ENCODE assay signal across 29 cellular contexts in genomic region chr18:56785006-56785405, GRCh38.
"Had no signal": no experiment of that assay in that cellular context is flagged by ENCODE, and none has a peak within 500 bp of the region (broad histone marks: within the 10 kb centered on the region; RNA-seq: fewer than 3 reads in every experiment).

No MANE protein-coding gene starts in this region.

- H3K27me3 ChIP-seq: colonic mucosa, gastrocnemius medialis, heart left ventricle, hepatocyte, left lung, neutrophil, pancreas, right lobe of liver, stomach, thyroid gland had no signal

- H3K4me1 ChIP-seq: colonic mucosa, gastrocnemius medialis, left lung, right lobe of liver, stomach, thyroid gland had no signal

- H3K4me2 ChIP-seq: hepatocyte had no signal

- H3K4me1 Mint-ChIP-seq: mesothelial cell of epicardium, nephron progenitor cell had no signal

- H3K9me3 Mint-ChIP-seq: dendritic cell treated with granulocyte-macrophage colony-stimulating factor and Interleukin-4, amounts not matched to agents 40 ng/mL and 50 ng/mL, for 4 days; endodermal cell; mesothelial cell of epicardium; naive thymus-derived CD8-positive, alpha-beta T cell; nephron progenitor cell; type B pancreatic cell had no signal

- H3K79me2 ChIP-seq: hepatocyte had no signal

- H3K4me3 ChIP-seq: colonic mucosa, gastrocnemius medialis, heart left ventricle, hepatocyte, left lung, pancreas, right lobe of liver, stomach, thyroid gland had no signal

- H3K27ac Mint-ChIP-seq: dendritic cell treated with granulocyte-macrophage colony-stimulating factor and Interleukin-4, amounts not matched to agents 40 ng/mL and 50 ng/mL, for 4 days; endodermal cell; mesothelial cell of epicardium; naive thymus-derived CD8-positive, alpha-beta T cell; nephron progenitor cell; type B pancreatic cell had no signal

- H3K27me3 Mint-ChIP-seq: dendritic cell treated with granulocyte-macrophage colony-stimulating factor and Interleukin-4, amounts not matched to agents 40 ng/mL and 50 ng/mL, for 4 days; naive thymus-derived CD8-positive, alpha-beta T cell; type B pancreatic cell had no signal

- H3K27ac ChIP-seq: colonic mucosa, epithelial cell of prostate, gastrocnemius medialis, heart left ventricle, hepatocyte, left lung, neutrophil, pancreas, right lobe of liver, stomach, thyroid gland had no signal

- DNase-seq: colonic mucosa; effector CD8-positive, alpha-beta T cell; endodermal cell; foreskin fibroblast; gastrocnemius medialis; heart left ventricle; kidney; left lung; mesenchymal stem cell; naive thymus-derived CD8-positive, alpha-beta T cell; nephron progenitor cell; pancreas; retina; right lobe of liver; small intestine; stimulated activated CD4-positive, alpha-beta T cell treated with anti-CD3 and anti-CD28 coated beads, Interleukin-12 subunit alpha, Interleukin-12 subunit beta, amount 100 ng/mL, for 4 hours; stimulated activated CD4-positive, alpha-beta T cell treated with anti-CD3 and anti-CD28 coated beads, Interleukin-1b, Interleukin-23, amount 100 ng/mL, for 48 hours; stimulated activated CD4-positive, alpha-beta T cell treated with anti-CD3 and anti-CD28 coated beads, Interleukin-4, amount 100 ng/mL, for 1 hour; stimulated activated CD8-positive, alpha-beta memory T cell treated with anti-CD3 and anti-CD28 coated beads, Interleukin-4, amount 100 ng/mL, for 48 hours; stimulated activated naive CD4-positive, alpha-beta T cell treated with Interleukin-2 at 50 U/mL for 16 hours; stomach; thyroid gland had no signal

- H3K9me3 ChIP-seq: colonic mucosa, gastrocnemius medialis, heart left ventricle, left lung, neutrophil, pancreas, right lobe of liver, stomach, thyroid gland had no signal

- FAIRE-seq: kidney, pancreas, small intestine had no signal

- H3K36me3 ChIP-seq: colonic mucosa, pancreas, thyroid gland had no signal

- ATAC-seq: esophagus mucosa; gastrocnemius medialis; heart left ventricle; left lung; naive thymus-derived CD8-positive, alpha-beta T cell; pancreas; right lobe of liver had no signal

- H3K4me3 Mint-ChIP-seq: dendritic cell treated with granulocyte-macrophage colony-stimulating factor and Interleukin-4, amounts not matched to agents 40 ng/mL and 50 ng/mL, for 4 days; endodermal cell; mesothelial cell of epicardium; naive thymus-derived CD8-positive, alpha-beta T cell; nephron progenitor cell; type B pancreatic cell had no signal

- H2AFZ ChIP-seq: hepatocyte had no signal
